1 cellular context compared by ENCODE assay signal in the genomic region with DNA sequence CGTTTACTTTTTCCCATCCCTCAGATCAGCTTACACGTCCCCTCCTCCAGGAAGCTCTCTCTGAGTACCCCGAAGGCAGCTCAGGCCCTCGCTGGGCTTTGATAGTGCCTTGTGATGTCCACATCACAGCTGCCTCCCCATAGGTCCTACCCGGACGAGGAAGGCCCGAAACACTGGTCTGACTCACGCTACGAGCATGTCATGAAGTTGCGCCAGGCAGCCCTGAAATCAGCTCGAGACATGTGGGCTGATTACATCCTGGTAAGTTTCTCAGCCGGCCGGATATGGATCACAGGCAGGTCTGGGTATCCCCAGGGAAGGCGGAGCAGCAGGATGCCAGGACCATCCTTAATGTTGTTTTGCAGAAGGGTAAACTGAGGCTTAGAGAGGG.
TF ChIP-seq lines count a peak whose summit lies in the region.

No MANE protein-coding gene starts in this region.

TF ChIP-seq in IMR-90, 13 proteins besides CTCF, POLR2A, EP300 and RAD21 (continued from another document):
- TF ChIP-seq USF2 (IDR thresholded peaks at IDR 0.05; ENCODE audit: low read depth, low read length) (0 out of 2 replicates have a peak, but pooled peaks have one; percentile 25), MXI1 (IDR thresholded peaks at IDR 0.05; ENCODE audit: borderline replicate concordance, low read depth, low read length) (peak; percentile 42; the same call in 1 of the 2 replicates), CEBPB (IDR thresholded peaks at IDR 0.05; ENCODE audit: low read depth, low read length) (peak; percentile 92), RFX5 (IDR thresholded peaks at IDR 0.05; ENCODE audit: low read depth, low read length) (no peak), NFE2L2 (IDR thresholded peaks at IDR 0.05; ENCODE audit: low read depth, low read length) (no peak), CHD1 (IDR thresholded peaks at IDR 0.05; ENCODE audit: low read depth, low read length) (no peak), MAFK (IDR thresholded peaks at IDR 0.05; ENCODE audit: low read depth, low read length) (no peak)
- TF ChIP-seq, protein P1, sequence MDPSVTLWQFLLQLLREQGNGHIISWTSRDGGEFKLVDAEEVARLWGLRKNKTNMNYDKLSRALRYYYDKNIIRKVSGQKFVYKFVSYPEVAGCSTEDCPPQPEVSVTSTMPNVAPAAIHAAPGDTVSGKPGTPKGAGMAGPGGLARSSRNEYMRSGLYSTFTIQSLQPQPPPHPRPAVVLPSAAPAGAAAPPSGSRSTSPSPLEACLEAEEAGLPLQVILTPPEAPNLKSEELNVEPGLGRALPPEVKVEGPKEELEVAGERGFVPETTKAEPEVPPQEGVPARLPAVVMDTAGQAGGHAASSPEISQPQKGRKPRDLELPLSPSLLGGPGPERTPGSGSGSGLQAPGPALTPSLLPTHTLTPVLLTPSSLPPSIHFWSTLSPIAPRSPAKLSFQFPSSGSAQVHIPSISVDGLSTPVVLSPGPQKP (IDR thresholded peaks at IDR 0.05; ENCODE audit: borderline replicate concordance, low read depth, low read length) = no peak
